Comparison of ENCODE assay signal across 8 cellular contexts in genomic region chr20:45419188-45420091, GRCh38. TPM values are rescaled to one million over a fixed set of nuclear protein-coding genes. Genes with fewer than 3 reads are reported as not detected.
A peak's percentile ranks its signal among the peaks of the same experiment; 100 is the strongest.
DNase-seq lines count a peak whose midpoint lies in the region; ATAC-seq and TF ChIP-seq lines count a peak whose summit lies in the region.

No MANE protein-coding gene starts in this region.

- H3K4me3 ChIP-seq in coronary artery, result no peak overlapping the region

- DNase-seq in stimulated activated naive CD4-positive, alpha-beta T cell treated with Interleukin-2 at 50 U/mL for 16 hours (lab: John Stamatoyannopoulos, UW), result peak; percentile 36
- no peak for DNase-seq in stimulated activated naive CD4-positive, alpha-beta T cell (lab: John Stamatoyannopoulos, UW)
- DNase-seq in NCI-H526 treated with DMSO at 0.1 percent for 48 hours (lab: John Stamatoyannopoulos, UW) (peak; percentile 100), coronary artery (ENCODE audit: low spot score) (no peak), mucosa of gallbladder (ENCODE audit: low spot score) (peak; percentile 84), ureter (ENCODE audit: low spot score) (no peak)
- no peak for DNase-seq in activated CD8-positive, alpha-beta memory T cell treated with anti-CD3 and anti-CD28 coated beads, Interleukin-2, amount 50 U/mL, for 4 hours

- H3K27ac ChIP-seq in coronary artery, result peak overlapping the region; percentile 39 to 82

- ATAC-seq in HG02943 (IDR thresholded peaks at IDR 0.05; ENCODE audit: low read depth, unreplicated experiment), result peak; percentile 52

- TF ChIP-seq CTCF in coronary artery (IDR thresholded peaks at IDR 0.05), result no peak

RNA-seq across cellular contexts. Expression of gene PIGT, which starts 3.5 kb away (rescaled TPM):
- total RNA-seq in mucosa of gallbladder (98.3 TPM), ureter (94.3 TPM)

RNA-seq across cellular contexts. Expression of gene DBNDD2, which starts 11.4 kb away (rescaled TPM):
- total RNA-seq in mucosa of gallbladder (48.0 TPM), ureter (63.0 TPM)

RNA-seq across cellular contexts. Expression of gene TP53TG5, which starts 41.3 kb away (rescaled TPM):
- total RNA-seq in mucosa of gallbladder (not detected), ureter (1.2 TPM)

RNA-seq across cellular contexts. Expression of gene WFDC2, which starts 50.1 kb away (rescaled TPM):
- total RNA-seq in mucosa of gallbladder (144 TPM), ureter (244 TPM)

RNA-seq across cellular contexts. Expression of gene SYS1, which starts 56.5 kb away (rescaled TPM):
- total RNA-seq in mucosa of gallbladder (41.3 TPM), ureter (28.8 TPM)

Comparison
In these comparisons a context has a peak if more than half of its experiments do, and no peak if none do; other contexts are left out.
1. DNase-seq: peak in stimulated activated naive CD4-positive, alpha-beta T cell treated with Interleukin-2 at 50 U/mL for 16 hours (single experiment), NCI-H526 treated with DMSO at 0.1 percent for 48 hours (single experiment) and mucosa of gallbladder (single experiment); none in stimulated activated naive CD4-positive, alpha-beta T cell (0 of 6), coronary artery (single experiment), activated CD8-positive, alpha-beta memory T cell treated with anti-CD3 and anti-CD28 coated beads, Interleukin-2, amount 50 U/mL, for 4 hours (single experiment) and ureter (single experiment).